Comparison of ENCODE assay signal across 8 cellular contexts in the genomic region with DNA sequence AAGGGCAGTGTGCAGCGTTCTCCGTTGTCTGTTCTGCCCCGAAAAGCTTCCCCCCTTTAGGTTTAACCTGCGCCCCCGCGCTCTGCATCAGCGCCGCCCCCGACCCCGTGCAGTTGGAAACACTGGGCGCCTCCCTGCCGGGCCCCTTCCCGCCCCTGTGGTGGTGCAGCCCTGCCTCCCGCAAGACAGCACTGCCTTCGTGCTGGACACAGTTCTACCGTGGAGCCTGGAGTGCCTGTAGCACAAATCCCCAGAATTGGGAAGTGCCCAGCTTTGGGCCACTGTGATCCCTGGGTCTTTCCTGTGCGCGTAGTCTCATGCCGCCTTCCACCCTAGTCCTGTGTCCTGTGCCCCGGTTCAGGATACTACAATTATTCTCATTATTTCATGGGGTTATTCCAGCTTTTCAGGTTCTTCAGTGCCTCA. TPM values are rescaled to one million over a fixed set of nuclear protein-coding genes. Genes with fewer than 3 reads are reported as not detected.
DNase-seq lines count a peak whose midpoint lies in the region; ATAC-seq and TF ChIP-seq lines count a peak whose summit lies in the region.
"Not testable (repeated sequence)": the region's sequence is repeated elsewhere in the genome, so short reads cannot be mapped to it uniquely, and the experiment has no call there.

No MANE protein-coding gene starts in this region.

- peak overlapping the region in 7 of 8 donors; percentile 44 to 91 (median 80) for H3K27ac Mint-ChIP-seq in CD8-positive, alpha-beta memory T cell
- H3K27ac Mint-ChIP-seq in activated naive CD8-positive, alpha-beta T cell treated with anti-CD3 and anti-CD28 coated beads, Interleukin-2, amount 50 U/mL, for 24 hours, result peak overlapping the region; percentile 71
- peak overlapping the region; percentile 56 to 91 (median 84) for H3K27ac Mint-ChIP-seq in naive thymus-derived CD4-positive, alpha-beta T cell

- CTCF ChIA-PET in CD8-positive, alpha-beta memory T cell (lab: Charles Lee); naive thymus-derived CD4-positive, alpha-beta T cell (lab: Charles Lee): not testable (repeated sequence)
- CTCF ChIA-PET in Panc1 (lab: Charles Lee), result interaction anchor here (0.7 kb wide), 1 partner anchor 1273 kb away, joined by 4 read pairs; no protein-coding TSS in a partner anchor

- BruUV-seq in Panc1 (replicated peaks; lab: Mats Ljungman, UMichigan), result not testable (repeated sequence)

- H3K27me3 ChIP-seq in CD8-positive, alpha-beta memory T cell (ENCODE audit: insufficient read depth, low read length, poor library complexity, severe bottlenecking); Panc1 (ENCODE audit: control insufficient read depth, insufficient read depth, low read length); left ventricle myocardium inferior (ENCODE audit: low read depth); naive thymus-derived CD4-positive, alpha-beta T cell (ENCODE audit: control insufficient read depth in 2 of 2, insufficient read depth in 2 of 2, low read length in 2 of 2): not testable (repeated sequence)

- H3K9me3 ChIP-seq in CD8-positive, alpha-beta memory T cell (ENCODE audit: low read length); Panc1 (ENCODE audit: control insufficient read depth, insufficient read depth, low read depth, low read length); left ventricle myocardium inferior (replicated peaks); naive thymus-derived CD4-positive, alpha-beta T cell (ENCODE audit: control insufficient read depth in 2 of 3, low read length in 3 of 3): not testable (repeated sequence)

- not testable (repeated sequence) for ATAC-seq in Panc1; naive thymus-derived CD4-positive, alpha-beta T cell
- peak; percentile 55 for ATAC-seq in activated naive CD8-positive, alpha-beta T cell treated with anti-CD3 and anti-CD28 coated beads, Interleukin-2, amount 50 U/mL, for 24 hours
- peak; percentile 50 for ATAC-seq in stimulated activated naive CD8-positive, alpha-beta T cell treated with anti-CD3 and anti-CD28 coated beads, Interleukin-15, Interleukin-2, amounts not matched to agents 100 U/mL and 50 U/mL, for 24 hours

- not testable (repeated sequence) for DNase-seq in CD8-positive, alpha-beta memory T cell; Panc1 (ENCODE audit: low read depth, low spot score); left ventricle myocardium inferior
- peak; percentile 84 for DNase-seq in activated CD8-positive, alpha-beta memory T cell treated with anti-CD3 and anti-CD28 coated beads, Interleukin-2, amount 50 U/mL, for 48 hours
- peak; percentile 72 for DNase-seq in activated naive CD8-positive, alpha-beta T cell treated with anti-CD3 and anti-CD28 coated beads, Interleukin-2, amount 50 U/mL, for 24 hours
- DNase-seq in naive thymus-derived CD4-positive, alpha-beta T cell, result peak in 1 of 9 donors; percentile 81
- peak; percentile 30 to 55 for DNase-seq in stimulated activated CD4-positive, alpha-beta T cell treated with anti-CD3 and anti-CD28 coated beads, Interleukin-15, amount 100 ng/mL, for 48 hours (ENCODE audit: low read depth in 2 of 2)
- peak; percentile 78 for DNase-seq in stimulated activated naive CD8-positive, alpha-beta T cell treated with anti-CD3 and anti-CD28 coated beads, Interleukin-15, Interleukin-2, amounts not matched to agents 100 U/mL and 50 U/mL, for 24 hours

- intact Hi-C loops in Panc1 (cut with micrococcal nuclease; ENCODE audit: unreplicated experiment); left ventricle myocardium inferior (cut with micrococcal nuclease): not testable (repeated sequence)
- intact Hi-C loops in naive thymus-derived CD4-positive, alpha-beta T cell (cut with micrococcal nuclease), result loop anchor here (2.0 to 5.0 kb wide), 3 partner anchors 47 to 268 kb away; a partner anchor contains a TSS

- peaks cover 0 to 16% (median 7%) of the 10 kb centered on the region in 3 donors for H3K36me3 Mint-ChIP-seq in CD8-positive, alpha-beta memory T cell
- peaks cover 10% of the 10 kb centered on the region for H3K36me3 Mint-ChIP-seq in activated naive CD8-positive, alpha-beta T cell treated with anti-CD3 and anti-CD28 coated beads, Interleukin-2, amount 50 U/mL, for 24 hours (ENCODE audit: low read depth)
- H3K36me3 Mint-ChIP-seq in naive thymus-derived CD4-positive, alpha-beta T cell, result not testable (repeated sequence)

- not testable (repeated sequence) for H3K4me3 ChIP-seq in CD8-positive, alpha-beta memory T cell (ENCODE audit: low read length); naive thymus-derived CD4-positive, alpha-beta T cell (ENCODE audit: low read length)
- H3K4me3 ChIP-seq in Panc1 (ENCODE audit: low read depth in 2 of 2, low read length in 2 of 2), result peak overlapping the region; percentile 12 to 14; a peak in 2 of 4 replicates
- peak overlapping the region; percentile 65 for H3K4me3 ChIP-seq in left ventricle myocardium inferior

- POLR2A ChIA-PET in CD8-positive, alpha-beta memory T cell (lab: Charles Lee); naive thymus-derived CD4-positive, alpha-beta T cell (lab: Charles Lee): not testable (repeated sequence)
- POLR2A ChIA-PET in Panc1 (lab: Charles Lee), result interaction anchor here (0.6 kb wide), 1 partner anchor 9 kb away, joined by 22 read pairs; no protein-coding TSS in a partner anchor

- peak overlapping the region; percentile 73 to 92 (median 78) for H3K4me3 Mint-ChIP-seq in CD8-positive, alpha-beta memory T cell
- peak overlapping the region; percentile 57 for H3K4me3 Mint-ChIP-seq in activated naive CD8-positive, alpha-beta T cell treated with anti-CD3 and anti-CD28 coated beads, Interleukin-2, amount 50 U/mL, for 24 hours
- H3K4me3 Mint-ChIP-seq in naive thymus-derived CD4-positive, alpha-beta T cell, result peak overlapping the region; percentile 53 to 91 (median 78)

- not testable (repeated sequence) for H3K27me3 Mint-ChIP-seq in CD8-positive, alpha-beta memory T cell; activated naive CD8-positive, alpha-beta T cell treated with anti-CD3 and anti-CD28 coated beads, Interleukin-2, amount 50 U/mL, for 24 hours; naive thymus-derived CD4-positive, alpha-beta T cell

- TF ChIP-seq CTCF in Panc1 (IDR thresholded peaks at IDR 0.05); left ventricle myocardium inferior (IDR thresholded peaks at IDR 0.05; ENCODE audit: borderline replicate concordance): not testable (repeated sequence)

- H3K4me1 ChIP-seq in CD8-positive, alpha-beta memory T cell (ENCODE audit: insufficient read depth, low read length); Panc1 (ENCODE audit: control insufficient read depth, insufficient read depth, low read length); left ventricle myocardium inferior; naive thymus-derived CD4-positive, alpha-beta T cell (ENCODE audit: control insufficient read depth in 2 of 2, insufficient read depth in 2 of 2, low read length in 2 of 2): not testable (repeated sequence)

- not testable (repeated sequence) for H3K36me3 ChIP-seq in CD8-positive, alpha-beta memory T cell (ENCODE audit: insufficient read depth, low read length); Panc1 (ENCODE audit: control insufficient read depth, insufficient read depth, low read length); left ventricle myocardium inferior; naive thymus-derived CD4-positive, alpha-beta T cell (ENCODE audit: control insufficient read depth in 2 of 3, insufficient read depth in 3 of 3, low read length in 3 of 3)

- H3K4me1 Mint-ChIP-seq in CD8-positive, alpha-beta memory T cell, result peaks cover 11 to 23% (median 21%) of the 10 kb centered on the region in 3 donors
- H3K4me1 Mint-ChIP-seq in activated naive CD8-positive, alpha-beta T cell treated with anti-CD3 and anti-CD28 coated beads, Interleukin-2, amount 50 U/mL, for 24 hours, result peaks cover 39% of the 10 kb centered on the region
- peaks cover 12 to 28% (median 21%) of the 10 kb centered on the region in 7 donors for H3K4me1 Mint-ChIP-seq in naive thymus-derived CD4-positive, alpha-beta T cell

- H3K27ac ChIP-seq in CD8-positive, alpha-beta memory T cell (ENCODE audit: low read depth, low read length); Panc1 (ENCODE audit: low read length); left ventricle myocardium inferior (replicated peaks); naive thymus-derived CD4-positive, alpha-beta T cell (ENCODE audit: low read depth, low read length): not testable (repeated sequence)

- H3K9me3 Mint-ChIP-seq in CD8-positive, alpha-beta memory T cell; activated naive CD8-positive, alpha-beta T cell treated with anti-CD3 and anti-CD28 coated beads, Interleukin-2, amount 50 U/mL, for 24 hours; naive thymus-derived CD4-positive, alpha-beta T cell: not testable (repeated sequence)

- in situ Hi-C loops in Panc1 (cut with HindIII; ENCODE audit: low pct_unique_long_range_greater_than_20kb, low sequenced_read_pairs), result not testable (repeated sequence)

RNA-seq across cellular contexts. Expression of a gene that starts 47.1 kb away (rescaled TPM):
- total RNA-seq in CD8-positive, alpha-beta memory T cell, result 10 to 100 TPM; 71.4 to 74.5 TPM
- 4.7 TPM for polyA plus RNA-seq in CD8-positive, alpha-beta memory T cell
- total RNA-seq in Panc1 (2021; ENCODE audit: unreplicated experiment) (72.3 TPM), left ventricle myocardium inferior (33.2 TPM)
- 89.5 TPM for polyA plus RNA-seq in Panc1 (2012; ENCODE audit: insufficient read length)
- total RNA-seq in naive thymus-derived CD4-positive, alpha-beta T cell, result 100 to 1,000 TPM; 128 to 196 (median 188) TPM
- 1 to 10 TPM; 2.0 to 2.6 TPM for polyA plus RNA-seq in naive thymus-derived CD4-positive, alpha-beta T cell
